ENCODE assay signal across 1 cellular context in genomic region chrX:154482786-154483185, GRCh38.
A peak's percentile ranks its signal among the peaks of the same experiment; 100 is the strongest.
TF ChIP-seq lines count a peak whose summit lies in the region.

No MANE protein-coding gene starts in this region.

TF ChIP-seq in K562, 482 proteins besides CTCF, POLR2A, EP300 and RAD21:
- TF ChIP-seq HMG20A (CRISPR knock-in tag; conservative IDR thresholded peaks at IDR 0.05) = no peak
- TF ChIP-seq DACH1 (IDR thresholded peaks at IDR 0.05; ENCODE audit: partially characterized antibody) = peak; percentile 53
- no peak for TF ChIP-seq ZNF24 (IDR thresholded peaks at IDR 0.05)
- peak; percentile 64 for TF ChIP-seq POLR2G (IDR thresholded peaks at IDR 0.05; ENCODE audit: low read depth, low read length)
- TF ChIP-seq CBFA2T3 (IDR thresholded peaks at IDR 0.05) = peak; percentile 44
- TF ChIP-seq, protein P1, sequence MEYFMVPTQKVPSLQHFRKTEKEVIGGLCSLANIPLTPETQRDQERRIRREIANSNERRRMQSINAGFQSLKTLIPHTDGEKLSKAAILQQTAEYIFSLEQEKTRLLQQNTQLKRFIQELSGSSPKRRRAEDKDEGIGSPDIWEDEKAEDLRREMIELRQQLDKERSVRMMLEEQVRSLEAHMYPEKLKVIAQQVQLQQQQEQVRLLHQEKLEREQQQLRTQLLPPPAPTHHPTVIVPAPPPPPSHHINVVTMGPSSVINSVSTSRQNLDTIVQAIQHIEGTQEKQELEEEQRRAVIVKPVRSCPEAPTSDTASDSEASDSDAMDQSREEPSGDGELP (CRISPR knock-in tag; IDR thresholded peaks at IDR 0.05; ENCODE audit: borderline replicate concordance) = peak; percentile 75; the same call in 1 of the 2 replicates
- TF ChIP-seq SAFB (IDR thresholded peaks at IDR 0.05; ENCODE audit: borderline replicate concordance, low read depth, low read length) = no peak
- TF ChIP-seq, protein P2, sequence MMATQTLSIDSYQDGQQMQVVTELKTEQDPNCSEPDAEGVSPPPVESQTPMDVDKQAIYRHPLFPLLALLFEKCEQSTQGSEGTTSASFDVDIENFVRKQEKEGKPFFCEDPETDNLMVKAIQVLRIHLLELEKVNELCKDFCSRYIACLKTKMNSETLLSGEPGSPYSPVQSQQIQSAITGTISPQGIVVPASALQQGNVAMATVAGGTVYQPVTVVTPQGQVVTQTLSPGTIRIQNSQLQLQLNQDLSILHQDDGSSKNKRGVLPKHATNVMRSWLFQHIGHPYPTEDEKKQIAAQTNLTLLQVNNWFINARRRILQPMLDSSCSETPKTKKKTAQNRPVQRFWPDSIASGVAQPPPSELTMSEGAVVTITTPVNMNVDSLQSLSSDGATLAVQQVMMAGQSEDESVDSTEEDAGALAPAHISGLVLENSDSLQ (IDR thresholded peaks at IDR 0.05) = peak; percentile 39; the same call in 1 of the 2 replicates
- TF ChIP-seq YY1 (IDR thresholded peaks at IDR 0.05; ENCODE audit: borderline replicate concordance in 1 of 3, control insufficient read depth in 1 of 3, extremely low read depth in 1 of 3, insufficient read depth in 3 of 3, insufficient read length in 1 of 3, insufficient replicate concordance in 2 of 3, low read depth in 1 of 3, low read length in 2 of 3) = peak in 1 of 3 experiments; percentile 2
